Comparison of ENCODE assay signal across 13 cellular contexts in genomic region chr1:62989497-62989896, GRCh38.
DNase-seq lines count a peak whose midpoint lies in the region; ATAC-seq, FAIRE-seq and TF ChIP-seq lines count a peak whose summit lies in the region.
"Had no signal": no experiment of that assay in that cellular context is flagged by ENCODE, and none has a peak within 500 bp of the region (broad histone marks: within the 10 kb centered on the region; RNA-seq: fewer than 3 reads in every experiment).

No MANE protein-coding gene starts in this region.

- CTCF ChIA-PET in HEK293 (lab: Yijun Ruan, JAX): interaction anchor here (0.7 to 1.4 kb wide), 4 partner anchors 9 to 188 kb away, joined by 3 to 4 read pairs (median 3); no protein-coding TSS in a partner anchor

- no peaks in the 10 kb centered on the region for H3K4me1 Mint-ChIP-seq in activated T-helper 1 cell treated with anti-CD3 and anti-CD28 coated beads, Interleukin-12 subunit alpha, Interleukin-12 subunit beta, Interleukin-2, Interleukin-4 antibody, amounts not matched to agents 30 ng/mL and 10 ng/mL and 1 ng/mL, durations not matched to agents 14 hours and 24 hours and 36 hours (ENCODE audit: low read depth)
- H3K4me1 Mint-ChIP-seq: activated naive CD4-positive, alpha-beta T cell treated with anti-CD3 and anti-CD28 coated beads, Interleukin-2, amount 50 U/mL, for 24 hours had no signal

- no peak overlapping the region for H3K27ac Mint-ChIP-seq in activated T-helper 1 cell treated with anti-CD3 and anti-CD28 coated beads, Interleukin-12 subunit alpha, Interleukin-12 subunit beta, Interleukin-2, Interleukin-4 antibody, amounts not matched to agents 30 ng/mL and 10 ng/mL and 1 ng/mL, durations not matched to agents 14 hours and 24 hours and 36 hours
- H3K27ac Mint-ChIP-seq: activated naive CD4-positive, alpha-beta T cell treated with anti-CD3 and anti-CD28 coated beads, Interleukin-2, amount 50 U/mL, for 24 hours had no signal

- no peaks in the 10 kb centered on the region for H3K36me3 Mint-ChIP-seq in activated T-helper 1 cell treated with anti-CD3 and anti-CD28 coated beads, Interleukin-12 subunit alpha, Interleukin-12 subunit beta, Interleukin-2, Interleukin-4 antibody, amounts not matched to agents 30 ng/mL and 10 ng/mL and 1 ng/mL, durations not matched to agents 14 hours and 24 hours and 36 hours (ENCODE audit: low read depth)
- H3K36me3 Mint-ChIP-seq: activated naive CD4-positive, alpha-beta T cell treated with anti-CD3 and anti-CD28 coated beads, Interleukin-2, amount 50 U/mL, for 24 hours had no signal

- TF ChIP-seq CTCF in HEK293 (tag by site-specific recombination; IDR thresholded peaks at IDR 0.05) (no peak), astrocyte of the cerebellum (IDR thresholded peaks at IDR 0.05; ENCODE audit: low read depth, low read length, missing control alignments) (peak; percentile 12), kidney (IDR thresholded peaks at IDR 0.05; ENCODE audit: borderline replicate concordance, extremely low read depth, insufficient read depth) (peak; percentile 33), pancreas (IDR thresholded peaks at IDR 0.05) (no peak), sigmoid colon (IDR thresholded peaks at IDR 0.05) (no peak)

- WGBS in pancreas, 2 donors: 56 to 77% methylated on average over 5 of the region's 5 CpGs
- 78 to 87% methylated on average over 5 of the region's 5 CpGs for WGBS in sigmoid colon, 2 donors

- ATAC-seq in pancreas: no peak
- ATAC-seq: left cardiac atrium, psoas muscle had no signal

- H3K9me3 Mint-ChIP-seq in activated T-helper 1 cell treated with anti-CD3 and anti-CD28 coated beads, Interleukin-12 subunit alpha, Interleukin-12 subunit beta, Interleukin-2, Interleukin-4 antibody, amounts not matched to agents 30 ng/mL and 10 ng/mL and 1 ng/mL, durations not matched to agents 14 hours and 24 hours and 36 hours: no peaks in the 10 kb centered on the region
- H3K9me3 Mint-ChIP-seq: activated naive CD4-positive, alpha-beta T cell treated with anti-CD3 and anti-CD28 coated beads, Interleukin-2, amount 50 U/mL, for 24 hours had no signal

- H3K27ac ChIP-seq in HEK293 (ENCODE audit: extremely low read depth, low read depth, low read length) (no peak overlapping the region), kidney (ENCODE audit: low read depth in 2 of 2, low read length in 2 of 2) (no peak overlapping the region), pancreas (no peak overlapping the region), sigmoid colon (no peak overlapping the region)
- H3K27ac ChIP-seq: psoas muscle had no signal

- H3K27me3 Mint-ChIP-seq in activated T-helper 1 cell treated with anti-CD3 and anti-CD28 coated beads, Interleukin-12 subunit alpha, Interleukin-12 subunit beta, Interleukin-2, Interleukin-4 antibody, amounts not matched to agents 30 ng/mL and 10 ng/mL and 1 ng/mL, durations not matched to agents 14 hours and 24 hours and 36 hours (ENCODE audit: insufficient read depth): peaks cover 5% of the 10 kb centered on the region

- H3K36me3 ChIP-seq in HEK293 (ENCODE audit: control insufficient read depth in 2 of 2, insufficient read depth in 1 of 2, low read length in 2 of 2) (no peaks in the 10 kb centered on the region), kidney (ENCODE audit: control insufficient read depth in 1 of 2, insufficient read depth in 2 of 2, low read length in 2 of 2) (no peaks in the 10 kb centered on the region), pancreas (no peaks in the 10 kb centered on the region), sigmoid colon (no peaks in the 10 kb centered on the region)

- TF ChIP-seq EP300 in sigmoid colon (IDR thresholded peaks at IDR 0.05): no peak

- H3K4me3 ChIP-seq in HEK293 (ENCODE audit: low read depth, low read length): no peak overlapping the region
- no peak overlapping the region for H3K4me3 ChIP-seq in astrocyte of the cerebellum (ENCODE audit: low read depth, low read length)
- H3K4me3 ChIP-seq in kidney (ENCODE audit: low read length in 2 of 2): no peak overlapping the region
- H3K4me3 ChIP-seq in pancreas: no peak overlapping the region
- no peak overlapping the region for H3K4me3 ChIP-seq in sigmoid colon
- H3K4me3 ChIP-seq: psoas muscle had no signal

- POLR2A ChIA-PET in HEK293 (lab: Yijun Ruan, JAX): no interaction called here

- DNase-seq in ACHN (peak; percentile 14), astrocyte of the cerebellum (ENCODE audit: low read depth) (no peak), kidney (no peak), pancreas (no peak), sigmoid colon (no peak), LoVo (ENCODE audit: low spot score) (no peak)
- DNase-seq in activated T-helper 1 cell treated with anti-CD3 and anti-CD28 coated beads, Interleukin-12 subunit alpha, Interleukin-12 subunit beta, Interleukin-2, Interleukin-4 antibody, amounts not matched to agents 30 ng/mL and 10 ng/mL and 1 ng/mL, durations not matched to agents 14 hours and 24 hours and 36 hours (ENCODE audit: low spot score): no peak
- DNase-seq: glutamatergic neuron, left cardiac atrium, psoas muscle had no signal

- no peak overlapping the region for H3K4me3 Mint-ChIP-seq in activated T-helper 1 cell treated with anti-CD3 and anti-CD28 coated beads, Interleukin-12 subunit alpha, Interleukin-12 subunit beta, Interleukin-2, Interleukin-4 antibody, amounts not matched to agents 30 ng/mL and 10 ng/mL and 1 ng/mL, durations not matched to agents 14 hours and 24 hours and 36 hours
- H3K4me3 Mint-ChIP-seq: activated naive CD4-positive, alpha-beta T cell treated with anti-CD3 and anti-CD28 coated beads, Interleukin-2, amount 50 U/mL, for 24 hours had no signal

- FAIRE-seq in kidney (lab: Jason Lieb, UNC) (no peak), pancreas (lab: Jason Lieb, UNC) (no peak)
- FAIRE-seq: H54 had no signal

- H3K4me1 ChIP-seq in HEK293 (ENCODE audit: control insufficient read depth, insufficient read depth, low read length) (no peaks in the 10 kb centered on the region), kidney (ENCODE audit: control insufficient read depth in 1 of 2, insufficient read depth in 1 of 2, low read depth in 1 of 2, low read length in 2 of 2) (no peaks in the 10 kb centered on the region), pancreas (no peaks in the 10 kb centered on the region), sigmoid colon (no peaks in the 10 kb centered on the region)
- H3K4me1 ChIP-seq: psoas muscle had no signal

- no peak for TF ChIP-seq POLR2A in sigmoid colon (IDR thresholded peaks at IDR 0.05)

- intact Hi-C loops in kidney (cut with DNase I): no loop called here
- intact Hi-C loops in pancreas (cut with DNase I): no loop called here
- intact Hi-C loops in sigmoid colon (cut with DNase I): no loop called here
- intact Hi-C loops in activated T-helper 1 cell treated with anti-CD3 and anti-CD28 coated beads, Interleukin-12 subunit alpha, Interleukin-12 subunit beta, Interleukin-2, Interleukin-4 antibody, amounts not matched to agents 30 ng/mL and 10 ng/mL and 1 ng/mL, durations not matched to agents 14 hours and 24 hours and 36 hours (cut with micrococcal nuclease): no loop called here

- H3K9me3 ChIP-seq in HEK293 (ENCODE audit: control insufficient read depth, insufficient read depth, low read depth, low read length) (no peaks in the 10 kb centered on the region), kidney (ENCODE audit: control insufficient read depth in 1 of 2, low read length in 2 of 2) (no peaks in the 10 kb centered on the region), pancreas (no peaks in the 10 kb centered on the region), sigmoid colon (no peaks in the 10 kb centered on the region)
- H3K9me3 ChIP-seq: psoas muscle had no signal

- H3K27me3 ChIP-seq in pancreas (no peaks in the 10 kb centered on the region), sigmoid colon (no peaks in the 10 kb centered on the region)

- in situ Hi-C loops in ACHN (cut with HindIII; ENCODE audit: low pct_ligation_motif_present, low pct_unique_long_range_greater_than_20kb, low sequenced_read_pairs): no loop called here
- in situ Hi-C loops in astrocyte of the cerebellum (cut with HindIII; ENCODE audit: low sequenced_read_pairs): no loop called here

- no peak overlapping the region for H3K9ac ChIP-seq in kidney (ENCODE audit: low read length in 2 of 2)

TF ChIP-seq in HEK293, 187 proteins besides CTCF, POLR2A, EP300 and RAD21 (continues in another document):
- no peak for TF ChIP-seq FEZF1 (tag by site-specific recombination; IDR thresholded peaks at IDR 0.05)
- TF ChIP-seq ZBTB7A (tag by site-specific recombination; IDR thresholded peaks at IDR 0.05; ENCODE audit: low read depth): no peak
- no peak for TF ChIP-seq ZSCAN18 (tag by site-specific recombination; IDR thresholded peaks at IDR 0.05)
- TF ChIP-seq ZNF645 (tag by site-specific recombination; IDR thresholded peaks at IDR 0.05): no peak
- TF ChIP-seq ZFP69B (tag by site-specific recombination; IDR thresholded peaks at IDR 0.05): no peak
- no peak for TF ChIP-seq ZNF394 (tag by site-specific recombination; IDR thresholded peaks at IDR 0.05; ENCODE audit: borderline replicate concordance)

Comparison
In these comparisons a context has a peak if more than half of its experiments do, and no peak if none do; other contexts are left out.
1. CTCF ChIP-seq: peak in astrocyte of the cerebellum (single experiment) and kidney (single experiment); none in HEK293 (single experiment), pancreas (0 of 4) and sigmoid colon (0 of 4).